25 cellular contexts compared by ENCODE assay signal in the genomic region with DNA sequence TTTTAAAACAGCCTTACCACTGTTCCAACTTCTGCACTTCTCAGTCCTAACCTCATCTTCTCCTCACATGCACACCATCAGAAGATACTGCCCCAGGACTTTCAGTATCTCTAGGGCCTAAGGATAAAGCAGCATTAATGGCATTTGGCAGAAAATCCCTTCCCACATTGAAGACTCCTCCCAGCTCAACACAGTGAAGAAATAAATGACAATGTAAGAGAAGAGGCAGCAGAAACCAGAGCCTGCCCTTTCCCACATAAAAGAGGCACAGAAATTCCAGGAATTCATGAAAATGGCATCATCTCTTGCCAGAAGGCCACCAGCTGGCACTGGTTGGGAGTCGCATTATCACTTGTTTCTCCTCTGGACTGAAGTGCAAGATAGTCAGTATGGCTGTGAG. TPM values are rescaled to one million over a fixed set of nuclear protein-coding genes. Genes with fewer than 3 reads are reported as not detected.
DNase-seq lines count a peak whose midpoint lies in the region; ATAC-seq and TF ChIP-seq lines count a peak whose summit lies in the region.
"Had no signal": no experiment of that assay in that cellular context is flagged by ENCODE, and none has a peak within 500 bp of the region (broad histone marks: within the 10 kb centered on the region; RNA-seq: fewer than 3 reads in every experiment).

No MANE protein-coding gene starts in this region.

- no peak for ATAC-seq in GM21390 (IDR thresholded peaks at IDR 0.05; ENCODE audit: unreplicated experiment)

- H3K9me3 Mint-ChIP-seq in activated T-cell treated with anti-CD3 and anti-CD28 coated beads, Interleukin-2, amount 50 U/mL, for 24 hours: no peaks in the 10 kb centered on the region
- H3K9me3 Mint-ChIP-seq: activated CD4-positive, alpha-beta T cell treated with anti-CD3 and anti-CD28 coated beads, Interleukin-2, amount 10 ng/mL, durations not matched to agents 24 days and 14 days; activated T-helper 2 cell treated with anti-CD3 and anti-CD28 coated beads, Interferon-gamma antibody, Interleukin-2, Interleukin-4, amounts not matched to agents 10 μg/mL and 5 μg/mL and 100 μg/mL, durations not matched to agents 14 hours and 24 hours and 36 hours; H9; immature natural killer cell had no signal

- peaks cover 65% of the 10 kb centered on the region for H3K4me1 Mint-ChIP-seq in activated T-cell treated with anti-CD3 and anti-CD28 coated beads, Interleukin-2, amount 50 U/mL, for 24 hours (ENCODE audit: low read depth)

- no peaks in the 10 kb centered on the region for H3K9me3 ChIP-seq in BLaER1
- H3K9me3 ChIP-seq: adrenal gland had no signal

- peaks cover 68% of the 10 kb centered on the region for H3K36me3 ChIP-seq in BLaER1

- no peak for TF ChIP-seq CTCF in foreskin fibroblast (IDR thresholded peaks at IDR 0.05; ENCODE audit: low read depth, low read length)

- H4K20me1 ChIP-seq in BLaER1: peaks cover 73% of the 10 kb centered on the region

- H3K4me1 ChIP-seq in BLaER1: peaks cover 44% of the 10 kb centered on the region

- DNase-seq in EL: peak; percentile 50
- DNase-seq in astrocyte of the hippocampus (ENCODE audit: low read depth, low spot score): peak; percentile 23
- peak; percentile 16 for DNase-seq in myocyte (ENCODE audit: low read depth)
- no peak for DNase-seq in activated T-cell treated with anti-CD3 and anti-CD28 coated beads, Interleukin-2, amount 50 U/mL, for 24 hours
- no peak for DNase-seq in foreskin fibroblast
- no peak for DNase-seq in AML-193 (lab: John Stamatoyannopoulos, UW)
- DNase-seq: activated CD4-positive, alpha-beta T cell treated with anti-CD3 and anti-CD28 coated beads, Interleukin-2, amount 10 ng/mL, durations not matched to agents 24 days and 14 days; cortex of kidney; H9; immature natural killer cell; NCI-H146; NCI-H524 treated with DMSO at 0.1 percent for 48 hours had no signal

- no peaks in the 10 kb centered on the region for H3K27me3 ChIP-seq in BLaER1
- H3K27me3 ChIP-seq: adrenal gland, hepatocyte had no signal

- H3K36me3 Mint-ChIP-seq in activated T-cell treated with anti-CD3 and anti-CD28 coated beads, Interleukin-2, amount 50 U/mL, for 24 hours (ENCODE audit: low read depth): peaks cover 72% of the 10 kb centered on the region

- H3K4me2 ChIP-seq in BLaER1: peak overlapping the region; percentile 95
- H3K4me2 ChIP-seq: hepatocyte had no signal

- H3K4me3 ChIP-seq in BLaER1 (no peak overlapping the region), foreskin fibroblast (ENCODE audit: low read depth in 1 of 2, low read length in 2 of 2) (no peak overlapping the region)
- H3K4me3 ChIP-seq: adrenal gland, hepatocyte had no signal

- H3K27me3 Mint-ChIP-seq in activated T-cell treated with anti-CD3 and anti-CD28 coated beads, Interleukin-2, amount 50 U/mL, for 24 hours: no peaks in the 10 kb centered on the region
- H3K27me3 Mint-ChIP-seq: activated CD4-positive, alpha-beta T cell treated with anti-CD3 and anti-CD28 coated beads, Interleukin-2, amount 10 ng/mL, durations not matched to agents 24 days and 14 days; progenitor cell of endocrine pancreas had no signal

- H3K9ac ChIP-seq in BLaER1: no peak overlapping the region

- no peak overlapping the region for H3K27ac Mint-ChIP-seq in activated T-cell treated with anti-CD3 and anti-CD28 coated beads, Interleukin-2, amount 50 U/mL, for 24 hours
- H3K27ac Mint-ChIP-seq: activated CD4-positive, alpha-beta T cell treated with anti-CD3 and anti-CD28 coated beads, Interleukin-2, amount 10 ng/mL, durations not matched to agents 24 days and 14 days; activated T-helper 2 cell treated with anti-CD3 and anti-CD28 coated beads, Interferon-gamma antibody, Interleukin-2, Interleukin-4, amounts not matched to agents 10 μg/mL and 5 μg/mL and 100 μg/mL, durations not matched to agents 14 hours and 24 hours and 36 hours; H9; progenitor cell of endocrine pancreas had no signal

- H3K4me3 Mint-ChIP-seq in activated T-cell treated with anti-CD3 and anti-CD28 coated beads, Interleukin-2, amount 50 U/mL, for 24 hours: no peak overlapping the region
- H3K4me3 Mint-ChIP-seq: activated CD4-positive, alpha-beta T cell treated with anti-CD3 and anti-CD28 coated beads, Interleukin-2, amount 10 ng/mL, durations not matched to agents 24 days and 14 days; H9 had no signal

- no peak overlapping the region for H3K27ac ChIP-seq in BLaER1
- H3K27ac ChIP-seq: hepatocyte, VCaP had no signal

RNA-seq across cellular contexts. Expression of gene GCC1, which starts 3.7 kb away (rescaled TPM):
- 21.4 and 22.5 TPM in 2 replicates for total RNA-seq in myocyte
- 21.0 TPM for polyA plus RNA-seq in myocyte (2012)

RNA-seq across cellular contexts. Expression of gene ARF5, which starts 6.5 kb away (rescaled TPM):
- 286 and 353 TPM in 2 replicates for total RNA-seq in myocyte
- 368 TPM for polyA plus RNA-seq in myocyte (2012)

RNA-seq across cellular contexts. Expression of gene FSCN3, which starts 11.8 kb away (rescaled TPM):
- 1.9 and 4.1 TPM in 2 replicates for total RNA-seq in myocyte
- polyA plus RNA-seq in myocyte (2012): 0.40 TPM
- total RNA-seq: left ventricle myocardium superior, skeletal muscle tissue had no signal
- polyA plus RNA-seq: hepatocyte had no signal

RNA-seq across cellular contexts. Expression of gene PAX4, which starts 36.2 kb away (rescaled TPM):
- total RNA-seq in myocyte: not detected in 2 replicates
- not detected for polyA plus RNA-seq in myocyte (2012)
- total RNA-seq: activated CD4-positive, alpha-beta T cell treated with anti-CD3 and anti-CD28 coated beads, Interleukin-2, amount 10 ng/mL, durations not matched to agents 24 days and 14 days; activated T-helper 2 cell treated with anti-CD3 and anti-CD28 coated beads, Interferon-gamma antibody, Interleukin-2, Interleukin-4, amounts not matched to agents 10 μg/mL and 5 μg/mL and 100 μg/mL, durations not matched to agents 14 hours and 24 hours and 36 hours; adrenal gland; H9; left ventricle myocardium superior; mononuclear cell; SK-MEL-5; skeletal muscle tissue; T-helper 2 cell treated with Interferon-gamma antibody and Interleukin-4, amounts not matched to agents 100 ng/mL and 5 ng/mL, for 36 hours; temporal lobe had no signal
- polyA plus RNA-seq: adrenal gland, immature natural killer cell had no signal

Comparison
In these comparisons a context has a peak if more than half of its experiments do, and no peak if none do; other contexts are left out.
1. DNase-seq: peak in EL (single experiment), astrocyte of the hippocampus (single experiment) and myocyte (single experiment); none in activated T-cell treated with anti-CD3 and anti-CD28 coated beads, Interleukin-2, amount 50 U/mL, for 24 hours (single experiment), foreskin fibroblast (0 of 2) and AML-193 (0 of 2).